12 cellular contexts compared by ENCODE assay signal in the genomic region with DNA sequence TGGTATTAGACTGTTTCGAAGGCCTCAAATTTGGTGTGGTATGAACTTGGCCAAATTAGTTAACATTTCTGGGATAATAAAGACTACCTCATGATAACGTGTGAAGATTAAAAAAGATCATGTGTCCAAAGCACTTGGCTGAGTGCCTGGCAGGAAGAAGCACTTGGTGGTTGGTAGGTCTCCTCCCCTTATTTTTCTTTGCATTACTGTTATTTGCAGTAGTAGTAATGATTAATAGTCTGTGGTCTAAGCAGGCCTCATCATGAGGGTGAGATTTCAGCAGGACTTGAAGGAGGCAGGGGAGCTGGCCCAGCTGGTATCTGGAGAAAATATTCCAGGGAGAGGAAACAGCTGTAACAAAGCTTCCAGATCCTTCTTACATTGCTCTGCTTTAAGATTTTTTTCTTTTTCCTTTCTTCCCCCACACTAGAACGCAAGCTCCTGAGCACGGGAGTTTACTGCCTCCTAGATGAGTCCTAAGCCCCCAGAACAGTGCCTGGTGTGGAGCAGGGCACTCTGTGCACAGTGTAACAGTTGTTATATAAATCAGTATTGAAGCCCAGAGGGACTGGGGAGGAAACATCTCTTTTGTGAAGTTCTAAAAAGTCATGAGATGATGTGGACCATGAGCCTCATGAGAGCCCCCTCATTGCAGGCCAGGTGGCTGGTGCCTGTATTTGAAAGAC. TPM values are rescaled to one million over a fixed set of nuclear protein-coding genes. Genes with fewer than 3 reads are reported as not detected.
A peak's percentile ranks its signal among the peaks of the same experiment; 100 is the strongest.
DNase-seq lines count a peak whose midpoint lies in the region; ATAC-seq and TF ChIP-seq lines count a peak whose summit lies in the region.
"Had no signal": no experiment of that assay in that cellular context is flagged by ENCODE, and none has a peak within 500 bp of the region (broad histone marks: within the 10 kb centered on the region; RNA-seq: fewer than 3 reads in every experiment).

No MANE protein-coding gene starts in this region.

- DNase-seq in NCI-H1105 treated with DMSO at 0.1 percent for 48 hours (lab: John Stamatoyannopoulos, UW) (peak; percentile 23), NCI-H1105 (lab: John Stamatoyannopoulos, UW) (no peak), RWPE1 (ENCODE audit: low spot score) (peak; percentile 18), foreskin keratinocyte (peak; percentile 80 to 87), NOMO-1 treated with DMSO at 0.1 percent for 48 hours (lab: John Stamatoyannopoulos, UW; ENCODE audit: unreplicated experiment) (no peak)
- no peak for DNase-seq in stimulated activated effector memory CD8-positive, alpha-beta T cell treated with anti-CD3 and anti-CD28 coated beads, Interleukin-12 subunit alpha, Interleukin-12 subunit beta, amount 100 ng/mL, for 72 hours (ENCODE audit: low spot score in 2 of 2)
- no peak for DNase-seq in stimulated activated CD4-positive, alpha-beta T cell treated with anti-CD3 and anti-CD28 coated beads, Interleukin-15, amount 100 ng/mL, for 24 hours
- DNase-seq: activated effector memory CD4-positive, alpha-beta T cell treated with anti-CD3 and anti-CD28 coated beads, Interleukin-2, amount 50 U/mL, for 16 hours; stimulated activated CD4-positive, alpha-beta T cell treated with anti-CD3 and anti-CD28 coated beads, Interleukin-4, amount 100 ng/mL, for 4 hours; T-helper 9 cell had no signal

- POLR2A ChIA-PET in RWPE1 (lab: Yijun Ruan, JAX; ENCODE audit: low non-redundant PET) = no interaction called here

- H3K9me3 Mint-ChIP-seq in stimulated activated effector memory CD8-positive, alpha-beta T cell treated with anti-CD3 and anti-CD28 coated beads, Interleukin-12 subunit alpha, Interleukin-12 subunit beta, amount 100 ng/mL, for 72 hours = no peaks in the 10 kb centered on the region

- peaks cover 7% of the 10 kb centered on the region for H3K27me3 ChIP-seq in foreskin keratinocyte

- TF ChIP-seq CTCF in RWPE1 (conservative IDR thresholded peaks at IDR 0.05; ENCODE audit: low read depth) (no peak), foreskin keratinocyte (conservative IDR thresholded peaks at IDR 0.05) (no peak)

- peaks cover 4% of the 10 kb centered on the region for H3K4me1 ChIP-seq in foreskin keratinocyte

- H3K36me3 Mint-ChIP-seq in stimulated activated effector memory CD8-positive, alpha-beta T cell treated with anti-CD3 and anti-CD28 coated beads, Interleukin-12 subunit alpha, Interleukin-12 subunit beta, amount 100 ng/mL, for 72 hours = no peaks in the 10 kb centered on the region

- no peak overlapping the region for H3K27ac ChIP-seq in RWPE1
- no peak overlapping the region for H3K27ac ChIP-seq in foreskin keratinocyte

- H3K4me3 Mint-ChIP-seq in stimulated activated effector memory CD8-positive, alpha-beta T cell treated with anti-CD3 and anti-CD28 coated beads, Interleukin-12 subunit alpha, Interleukin-12 subunit beta, amount 100 ng/mL, for 72 hours = no peak overlapping the region

- H3K27ac Mint-ChIP-seq in stimulated activated effector memory CD8-positive, alpha-beta T cell treated with anti-CD3 and anti-CD28 coated beads, Interleukin-12 subunit alpha, Interleukin-12 subunit beta, amount 100 ng/mL, for 72 hours = peak overlapping the region; percentile 36

- peaks cover 23% of the 10 kb centered on the region for H3K4me1 Mint-ChIP-seq in stimulated activated effector memory CD8-positive, alpha-beta T cell treated with anti-CD3 and anti-CD28 coated beads, Interleukin-12 subunit alpha, Interleukin-12 subunit beta, amount 100 ng/mL, for 72 hours

- ATAC-seq in foreskin keratinocyte (peak; percentile 70), GM18517 (IDR thresholded peaks at IDR 0.05; ENCODE audit: unreplicated experiment) (no peak)
- no peak for ATAC-seq in stimulated activated effector memory CD8-positive, alpha-beta T cell treated with anti-CD3 and anti-CD28 coated beads, Interleukin-12 subunit alpha, Interleukin-12 subunit beta, amount 100 ng/mL, for 72 hours
- ATAC-seq: mucosa of descending colon had no signal

- CTCF ChIA-PET in RWPE1 (lab: Yijun Ruan, JAX) = no interaction called here

RNA-seq across cellular contexts. Expression of gene RHEB, which starts 31.0 kb away (rescaled TPM):
- 80.0 and 83.3 TPM in 2 replicates for total RNA-seq in foreskin keratinocyte
- polyA plus RNA-seq in foreskin keratinocyte = 106 and 123 TPM in 2 replicates

Comparison
In these comparisons a context has a peak if more than half of its experiments do, and no peak if none do; other contexts are left out.
1. DNase-seq: peak in NCI-H1105 treated with DMSO at 0.1 percent for 48 hours (single experiment), RWPE1 (single experiment) and foreskin keratinocyte (2 of 2); none in NCI-H1105 (single experiment), stimulated activated effector memory CD8-positive, alpha-beta T cell treated with anti-CD3 and anti-CD28 coated beads, Interleukin-12 subunit alpha, Interleukin-12 subunit beta, amount 100 ng/mL, for 72 hours (0 of 2), stimulated activated CD4-positive, alpha-beta T cell treated with anti-CD3 and anti-CD28 coated beads, Interleukin-15, amount 100 ng/mL, for 24 hours (single experiment) and NOMO-1 treated with DMSO at 0.1 percent for 48 hours (single experiment).